ENCODE assay signal across 27 cellular contexts in genomic region chr2:226189061-226189460, GRCh38.
"Had no signal": no experiment of that assay in that cellular context is flagged by ENCODE, and none has a peak within 500 bp of the region (broad histone marks: within the 10 kb centered on the region; RNA-seq: fewer than 3 reads in every experiment).

No MANE protein-coding gene starts in this region.

- H3K4me3 ChIP-seq: esophagus muscularis mucosa, heart right ventricle, lung, pancreas, right lobe of liver, thyroid gland, vagina had no signal

- H3K27me3 ChIP-seq: esophagus muscularis mucosa, heart right ventricle, neutrophil, pancreas, right lobe of liver, thyroid gland, vagina had no signal

- H3K9me3 ChIP-seq: esophagus muscularis mucosa, heart right ventricle, neutrophil, pancreas, right lobe of liver, thyroid gland, vagina had no signal

- H3K4me3 Mint-ChIP-seq: effector memory CD8-positive, alpha-beta T cell; naive thymus-derived CD8-positive, alpha-beta T cell; neural crest cell; stimulated activated naive CD8-positive, alpha-beta T cell treated with anti-CD3 and anti-CD28 coated beads, Interleukin-15, amount 100 ng/mL, for 72 hours had no signal

- DNase-seq: cortex of kidney; effector memory CD8-positive, alpha-beta T cell; foreskin melanocyte; glutamatergic neuron; heart right ventricle; hypothalamus; kidney; mesendoderm; midbrain; naive thymus-derived CD8-positive, alpha-beta T cell; pancreas; right lobe of liver; small intestine; stimulated activated CD4-positive, alpha-beta T cell treated with anti-CD3 and anti-CD28 coated beads, Interleukin-15, amount 100 ng/mL, for 24 hours; stimulated activated CD4-positive, alpha-beta T cell treated with anti-CD3 and anti-CD28 coated beads, Interleukin-2, amount 100 ng/mL, for 48 hours; stimulated activated CD8-positive, alpha-beta memory T cell treated with anti-CD3 and anti-CD28 coated beads, Interleukin-4, amount 100 ng/mL, for 48 hours; stimulated activated naive CD4-positive, alpha-beta T cell; stimulated activated naive CD8-positive, alpha-beta T cell treated with anti-CD3 and anti-CD28 coated beads, Interleukin-15, amount 100 ng/mL, for 72 hours; thyroid gland; trophoblast cell had no signal

- H3K36me3 ChIP-seq: esophagus muscularis mucosa, heart right ventricle, neutrophil, pancreas, right lobe of liver, thyroid gland, vagina had no signal

- FAIRE-seq: endometrium, kidney, pancreas, small intestine had no signal

- H3K27ac ChIP-seq: esophagus muscularis mucosa, heart right ventricle, neutrophil, pancreas, right lobe of liver, thyroid gland, vagina had no signal

- H3K36me3 Mint-ChIP-seq: naive thymus-derived CD8-positive, alpha-beta T cell had no signal

- H3K27ac Mint-ChIP-seq: effector memory CD8-positive, alpha-beta T cell; naive thymus-derived CD8-positive, alpha-beta T cell had no signal

- H3K4me1 ChIP-seq: pancreas, right lobe of liver had no signal

- H3K4me1 Mint-ChIP-seq: naive thymus-derived CD8-positive, alpha-beta T cell; stimulated activated naive CD8-positive, alpha-beta T cell treated with anti-CD3 and anti-CD28 coated beads, Interleukin-15, amount 100 ng/mL, for 72 hours had no signal

- H3K9me3 Mint-ChIP-seq: naive thymus-derived CD8-positive, alpha-beta T cell; stimulated activated naive CD8-positive, alpha-beta T cell treated with anti-CD3 and anti-CD28 coated beads, Interleukin-15, amount 100 ng/mL, for 72 hours had no signal

- H3K27me3 Mint-ChIP-seq: effector memory CD8-positive, alpha-beta T cell; stimulated activated naive CD8-positive, alpha-beta T cell treated with anti-CD3 and anti-CD28 coated beads, Interleukin-15, amount 100 ng/mL, for 72 hours had no signal

- ATAC-seq: effector memory CD8-positive, alpha-beta T cell; heart right ventricle; left lobe of liver; naive thymus-derived CD8-positive, alpha-beta T cell; pancreas; right lobe of liver; stimulated activated naive CD8-positive, alpha-beta T cell treated with anti-CD3 and anti-CD28 coated beads, Interleukin-15, amount 100 ng/mL, for 72 hours had no signal
